23 cellular contexts compared by ENCODE assay signal in genomic region chr1:70864302-70864701, GRCh38.
A peak's percentile ranks its signal among the peaks of the same experiment; 100 is the strongest.
DNase-seq lines count a peak whose midpoint lies in the region; ATAC-seq and TF ChIP-seq lines count a peak whose summit lies in the region.
"Had no signal": no experiment of that assay in that cellular context is flagged by ENCODE, and none has a peak within 500 bp of the region (broad histone marks: within the 10 kb centered on the region; RNA-seq: fewer than 3 reads in every experiment).

No MANE protein-coding gene starts in this region.

- BruUV-seq in PC-9 (replicated peaks; lab: Mats Ljungman, UMichigan): no TSS peak

- H3K36me3 ChIP-seq in PC-9 (ENCODE audit: low read depth): no peaks in the 10 kb centered on the region
- H3K36me3 ChIP-seq: adrenal gland, gastrocnemius medialis had no signal

- intact Hi-C loops in PC-9 (cut with micrococcal nuclease; ENCODE audit: unreplicated experiment): no loop called here

- ATAC-seq in HG03108 (IDR thresholded peaks at IDR 0.05; ENCODE audit: unreplicated experiment) (no peak), GM19395 (IDR thresholded peaks at IDR 0.05; ENCODE audit: unreplicated experiment) (no peak)
- ATAC-seq: CD8-positive, alpha-beta T cell; gastrocnemius medialis; naive thymus-derived CD8-positive, alpha-beta T cell; WTC11 had no signal

- H4K20me1 ChIP-seq in PC-9 (ENCODE audit: insufficient read depth): no peaks in the 10 kb centered on the region

- H3K4me1 ChIP-seq in PC-9 (replicated peaks; ENCODE audit: insufficient read depth): peaks cover 12% of the 10 kb centered on the region
- H3K4me1 ChIP-seq: adrenal gland, gastrocnemius medialis, testis had no signal

- H3K9me3 ChIP-seq in PC-9 (ENCODE audit: insufficient read depth, low read depth): no peaks in the 10 kb centered on the region
- H3K9me3 ChIP-seq: adrenal gland, gastrocnemius medialis, SK-N-SH, testis had no signal

- H3K79me2 ChIP-seq in PC-9 (ENCODE audit: low read depth): no peaks in the 10 kb centered on the region

- H3K9me2 ChIP-seq in PC-9 (ENCODE audit: insufficient read depth): no peaks in the 10 kb centered on the region
- H3K9me2 ChIP-seq: SK-N-SH had no signal

- peak overlapping the region; percentile 53 for H3K27ac ChIP-seq in PC-9
- H3K27ac ChIP-seq: adrenal gland, gastrocnemius medialis, testis had no signal

- no peaks in the 10 kb centered on the region for H3K27me3 ChIP-seq in PC-9 (ENCODE audit: insufficient read depth, low read depth)
- H3K27me3 ChIP-seq: adrenal gland, gastrocnemius medialis, testis had no signal

- H3K4me3 ChIP-seq in AG04449 (ENCODE audit: low read depth, low read length) (no peak overlapping the region), PC-9 (no peak overlapping the region), fibroblast of the aortic adventitia (ENCODE audit: low read depth, low read length) (no peak overlapping the region)
- H3K4me3 ChIP-seq: adrenal gland, gastrocnemius medialis, testis had no signal

- CTCF ChIA-PET in AG04449 (lab: Yijun Ruan, JAX): no interaction called here
- CTCF ChIA-PET in PC-9 (lab: Charles Lee): no interaction called here

- peak overlapping the region; percentile 54 for H2AFZ ChIP-seq in PC-9

- TF ChIP-seq CTCF in AG04449 (IDR thresholded peaks at IDR 0.05; ENCODE audit: insufficient read depth, low read length, missing control alignments) (no peak), PC-9 (conservative IDR thresholded peaks at IDR 0.05) (no peak), fibroblast of the aortic adventitia (IDR thresholded peaks at IDR 0.05; ENCODE audit: insufficient read depth, low read length) (no peak)

- DNase-seq in AG04449 (ENCODE audit: low read depth, low spot score) (peak; percentile 12), GM03348 (ENCODE audit: low spot score) (peak; percentile 25), PC-9 (peak in 1 of 2 experiments; percentile 45), fibroblast of the aortic adventitia (ENCODE audit: low read depth) (peak; percentile 76), superior temporal gyrus (ENCODE audit: extremely low spot score) (no peak)
- DNase-seq in activated naive CD4-positive, alpha-beta T cell treated with anti-CD3 and anti-CD28 coated beads, Interleukin-2, amount 50 U/mL, for 16 hours: no peak
- DNase-seq: activated CD4-positive, alpha-beta T cell treated with anti-CD3 and anti-CD28 coated beads, Interleukin-2, amount 50 U/mL, for 48 hours; activated effector memory CD4-positive, alpha-beta T cell treated with Interleukin-2 at 50 U/mL for 16 hours; adrenal gland; CD8-positive, alpha-beta T cell; DMS79; gastrocnemius medialis; kidney glomerular epithelial cell; MV-4-11; naive thymus-derived CD8-positive, alpha-beta T cell; NCI-H187; NCI-H748 treated with DMSO at 0.1 percent for 48 hours; SK-N-SH; stimulated activated CD4-positive, alpha-beta T cell treated with anti-CD3 and anti-CD28 coated beads, Interleukin-15, amount 100 ng/mL, for 24 hours; testis had no signal

- POLR2A ChIA-PET in AG04449 (lab: Yijun Ruan, JAX) (no interaction called here), PC-9 (lab: Charles Lee; ENCODE audit: unreplicated experiment) (no interaction called here)

- H3K4me2 ChIP-seq in PC-9: peak overlapping the region; percentile 26; the same call in 1 of the 2 replicates
- H3K4me2 ChIP-seq: SK-N-SH had no signal

- H3F3A ChIP-seq in PC-9 (ENCODE audit: insufficient read depth, low read depth): no peaks in the 10 kb centered on the region

Comparison
In these comparisons a context has a peak if more than half of its experiments do, and no peak if none do; other contexts are left out.
1. DNase-seq: peak in AG04449 (single experiment), GM03348 (single experiment) and fibroblast of the aortic adventitia (single experiment); none in superior temporal gyrus (single experiment) and activated naive CD4-positive, alpha-beta T cell treated with anti-CD3 and anti-CD28 coated beads, Interleukin-2, amount 50 U/mL, for 16 hours (single experiment).